Comparison of ENCODE assay signal across 26 cellular contexts in the genomic region with DNA sequence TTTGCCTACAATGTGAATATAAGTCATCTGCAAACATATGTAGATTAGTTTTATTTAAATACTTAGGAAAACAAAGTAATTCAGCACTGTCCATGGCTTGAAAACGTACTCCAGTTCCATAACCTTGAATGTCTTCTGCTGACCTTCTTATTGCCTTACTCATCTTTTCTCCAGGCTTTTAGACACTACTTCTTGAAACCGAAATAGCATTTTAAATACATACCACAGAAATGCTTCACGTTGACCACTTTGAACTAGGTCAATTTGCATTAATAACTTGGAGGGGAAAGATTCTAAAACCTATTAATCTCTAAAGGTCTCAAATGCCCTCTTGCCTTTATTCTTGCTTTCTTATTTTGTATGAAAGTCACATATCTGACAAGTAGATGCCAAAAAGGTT.
"Had no signal": no experiment of that assay in that cellular context is flagged by ENCODE, and none has a peak within 500 bp of the region (broad histone marks: within the 10 kb centered on the region; RNA-seq: fewer than 3 reads in every experiment).

No MANE protein-coding gene starts in this region.

- ATAC-seq: body of pancreas; gastrocnemius medialis; left lung; natural killer cell; right cardiac atrium; stimulated activated naive B cell treated with anti-CD40 and anti-IgM and Interleukin-4, amounts not matched to agents 10 μg/mL and 1 μg/mL and 100 μg/mL, for 72 hours; upper lobe of right lung had no signal

- H3K4me1 ChIP-seq: adrenal gland, body of pancreas, colonic mucosa, left lung, neural progenitor cell, thyroid gland had no signal

- H3K27ac ChIP-seq: adrenal gland, body of pancreas, colonic mucosa, epithelial cell of prostate, gastrocnemius medialis, left lung, neural progenitor cell, stomach, thyroid gland, upper lobe of right lung, VCaP had no signal

- DNase-seq: activated CD4-positive, alpha-beta T cell treated with anti-CD3 and anti-CD28 coated beads for 4 hours; activated CD4-positive, alpha-beta T cell treated with anti-CD3 and anti-CD28 coated beads, Interleukin-2, amount 50 U/mL, for 4 hours; activated effector memory CD4-positive, alpha-beta T cell treated with anti-CD3 and anti-CD28 coated beads, Interleukin-2, amount 50 U/mL, for 16 hours; activated naive CD4-positive, alpha-beta T cell treated with anti-CD3 and anti-CD28 coated beads for 36 hours; activated naive CD8-positive, alpha-beta T cell treated with anti-CD3 and anti-CD28 coated beads for 36 hours; adrenal gland; aorta; body of pancreas; colonic mucosa; effector CD8-positive, alpha-beta T cell; gastrocnemius medialis; glutamatergic neuron; left lung; mesendoderm; natural killer cell; occipital lobe; right cardiac atrium; stimulated activated CD4-positive, alpha-beta T cell treated with anti-CD3 and anti-CD28 coated beads, Interleukin-15, amount 100 ng/mL, for 24 hours; stimulated activated CD4-positive, alpha-beta T cell treated with anti-CD3 and anti-CD28 coated beads, Interleukin-2, amount 100 ng/mL, for 24 hours; stimulated activated naive B cell treated with anti-CD40 and anti-IgM and Interleukin-4, amounts not matched to agents 10 μg/mL and 1 μg/mL and 100 μg/mL, for 72 hours; stomach; thyroid gland; upper lobe of right lung had no signal

- H3K27me3 ChIP-seq: adrenal gland, body of pancreas, colonic mucosa, gastrocnemius medialis, left lung, neural progenitor cell, stomach, thyroid gland, upper lobe of right lung had no signal
